8 cellular contexts compared by ENCODE assay signal in the genomic region with DNA sequence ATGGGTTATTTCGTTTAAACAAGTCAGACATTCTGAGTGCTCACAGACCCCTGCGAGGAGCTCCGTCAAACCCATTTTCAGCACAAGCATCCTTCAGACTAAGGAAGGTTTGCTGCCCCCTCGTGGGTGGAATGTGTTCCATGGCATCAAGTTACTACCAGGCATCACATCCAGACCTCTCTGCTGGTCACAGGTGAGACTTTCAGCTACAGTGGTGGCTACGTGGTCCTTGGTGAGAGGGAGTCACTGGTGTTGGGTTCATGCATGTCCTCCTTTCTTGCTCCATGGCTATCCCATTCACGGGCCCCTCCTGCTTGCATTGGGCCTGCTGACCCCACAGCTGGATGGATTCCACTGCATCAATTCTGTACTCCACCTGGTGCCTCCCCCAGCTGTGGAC. TPM values are rescaled to one million over a fixed set of nuclear protein-coding genes. Genes with fewer than 3 reads are reported as not detected.
DNase-seq lines count a peak whose midpoint lies in the region; ATAC-seq, FAIRE-seq and TF ChIP-seq lines count a peak whose summit lies in the region.

No MANE protein-coding gene starts in this region.

- DNase-seq in A549 (ENCODE audit: low read depth in 1 of 2, low spot score in 1 of 2): peak; percentile 54 to 79
- DNase-seq in GM13977 (ENCODE audit: low spot score): peak; percentile 70
- DNase-seq in NCI-H526 (lab: John Stamatoyannopoulos, UW): peak; percentile 60 to 94
- DNase-seq in activated CD8-positive, alpha-beta T cell treated with anti-CD3 and anti-CD28 coated beads for 36 hours: peak; percentile 91
- peak; percentile 88 for DNase-seq in endothelial cell (ENCODE audit: low spot score)
- peak; percentile 83 for DNase-seq in mucosa of gallbladder (ENCODE audit: low spot score)
- DNase-seq in stimulated activated CD8-positive, alpha-beta memory T cell treated with anti-CD3 and anti-CD28 coated beads, Interleukin-7, amount 100 ng/mL, for 1 hour (ENCODE audit: low read depth in 2 of 2): peak; percentile 18 to 53
- DNase-seq in GOT3 (lab: John Stamatoyannopoulos, UW): no peak

- no peak overlapping the region for H3K4me2 ChIP-seq in A549

- no peak overlapping the region for H3K4me3 ChIP-seq in A549

- intact Hi-C loops in activated CD8-positive, alpha-beta T cell treated with anti-CD3 and anti-CD28 coated beads for 36 hours (cut with micrococcal nuclease): no loop called here

- no peak overlapping the region for H3K27ac ChIP-seq in A549

- H3K27ac Mint-ChIP-seq in activated CD8-positive, alpha-beta T cell treated with anti-CD3 and anti-CD28 coated beads for 36 hours: no peak overlapping the region
- H3K27ac Mint-ChIP-seq in endothelial cell (ENCODE audit: unreplicated experiment): no peak overlapping the region

- CTCF ChIA-PET in A549 (lab: Yijun Ruan, JAX): interaction anchor here (0.6 to 4.4 kb wide), 40 partner anchors 9 to 473 kb away, joined by 3 to 28 read pairs (median 4); a partner anchor contains a TSS
- CTCF ChIA-PET in activated CD8-positive, alpha-beta T cell treated with anti-CD3 and anti-CD28 coated beads for 36 hours (lab: Charles Lee): interaction anchor here (0.6 to 1.8 kb wide), 37 partner anchors 9 to 473 kb away, joined by 3 to 12 read pairs (median 4); a partner anchor contains a TSS

- peak; percentile 31 to 52; a peak in 3 of 5 replicates for TF ChIP-seq RAD21 in A549 (conservative IDR thresholded peaks at IDR 0.05 in 1 of 2, IDR thresholded peaks at IDR 0.05 in 1 of 2)

- ATAC-seq in A549: peak; percentile 94 to 95
- ATAC-seq in activated CD8-positive, alpha-beta T cell treated with anti-CD3 and anti-CD28 coated beads for 36 hours: peak; percentile 76

- TF ChIP-seq POLR2A in A549 (IDR thresholded peaks at IDR 0.05; ENCODE audit: low read length): no peak

- no peaks in the 10 kb centered on the region for H3K9me3 Mint-ChIP-seq in activated CD8-positive, alpha-beta T cell treated with anti-CD3 and anti-CD28 coated beads for 36 hours
- no peaks in the 10 kb centered on the region for H3K9me3 Mint-ChIP-seq in endothelial cell (ENCODE audit: unreplicated experiment)

- peak; percentile 82 for FAIRE-seq in A549 (lab: Jason Lieb, UNC)

- no peak overlapping the region for H3K4me3 Mint-ChIP-seq in activated CD8-positive, alpha-beta T cell treated with anti-CD3 and anti-CD28 coated beads for 36 hours
- no peak overlapping the region for H3K4me3 Mint-ChIP-seq in endothelial cell (ENCODE audit: unreplicated experiment)

- H3K27me3 Mint-ChIP-seq in activated CD8-positive, alpha-beta T cell treated with anti-CD3 and anti-CD28 coated beads for 36 hours: peaks cover 11% of the 10 kb centered on the region
- H3K27me3 Mint-ChIP-seq in endothelial cell (ENCODE audit: unreplicated experiment): peaks cover 3% of the 10 kb centered on the region

- H3K4me1 Mint-ChIP-seq in activated CD8-positive, alpha-beta T cell treated with anti-CD3 and anti-CD28 coated beads for 36 hours (ENCODE audit: low read depth): no peaks in the 10 kb centered on the region
- H3K4me1 Mint-ChIP-seq in endothelial cell (ENCODE audit: unreplicated experiment): no peaks in the 10 kb centered on the region

- no peaks in the 10 kb centered on the region for H3K36me3 Mint-ChIP-seq in activated CD8-positive, alpha-beta T cell treated with anti-CD3 and anti-CD28 coated beads for 36 hours (ENCODE audit: low read depth)
- H3K36me3 Mint-ChIP-seq in endothelial cell (ENCODE audit: low read depth, unreplicated experiment): no peaks in the 10 kb centered on the region

- no peak for TF ChIP-seq EP300 in A549 (IDR thresholded peaks at IDR 0.05)

- H3K4me1 ChIP-seq in A549: no peaks in the 10 kb centered on the region

- 2% methylated on average over 6 of the region's 6 CpGs for WGBS in A549 (ENCODE audit: missing lambda C conversion rate)

- peaks cover 5% of the 10 kb centered on the region; the same call in 2 of the 3 replicates for H3K9me3 ChIP-seq in A549

- in situ Hi-C loops in GM13977 (cut with MboI; ENCODE audit: low pct_unique_long_range_greater_than_20kb, low sequenced_read_pairs, unreplicated experiment): no loop called here

- POLR2A ChIA-PET in A549 (lab: Yijun Ruan, JAX): interaction anchor here (0.6 kb wide), 1 partner anchor 88 kb away, joined by 4 read pairs; no protein-coding TSS in a partner anchor
- POLR2A ChIA-PET in activated CD8-positive, alpha-beta T cell treated with anti-CD3 and anti-CD28 coated beads for 36 hours (lab: Charles Lee): interaction anchor here (0.8 to 1.7 kb wide), 2 partner anchors 57 to 183 kb away, joined by 3 to 4 read pairs; a partner anchor contains a TSS

- TF ChIP-seq CTCF in A549 (IDR thresholded peaks at IDR 0.05) (peak; percentile 79), GM13977 (IDR thresholded peaks at IDR 0.05; ENCODE audit: extremely low read depth, insufficient read depth, missing control alignments) (peak; percentile 74), endothelial cell (IDR thresholded peaks at IDR 0.05; ENCODE audit: unreplicated experiment) (peak; percentile 91)
- peak; percentile 80 for TF ChIP-seq CTCF in activated CD8-positive, alpha-beta T cell treated with anti-CD3 and anti-CD28 coated beads for 36 hours (IDR thresholded peaks at IDR 0.05)

TF ChIP-seq in A549, 52 proteins besides CTCF, POLR2A, EP300 and RAD21:
- peak; percentile 31; the same call in 1 of the 3 replicates for TF ChIP-seq SMC3 (IDR thresholded peaks at IDR 0.05)
- TF ChIP-seq, protein P1, sequence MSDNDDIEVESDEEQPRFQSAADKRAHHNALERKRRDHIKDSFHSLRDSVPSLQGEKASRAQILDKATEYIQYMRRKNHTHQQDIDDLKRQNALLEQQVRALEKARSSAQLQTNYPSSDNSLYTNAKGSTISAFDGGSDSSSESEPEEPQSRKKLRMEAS (IDR thresholded peaks at IDR 0.05): no peak

RNA-seq across cellular contexts. Expression of a gene that starts 9.1 kb away (rescaled TPM):
- polyA plus RNA-seq in A549 (2011; rRNA removed) (not detected in 2 replicates), A549 (2017; fragmentation: RNase III; extraction: RNeasy Plus Mini Kit Qiagen cat#74134 plus additional on column Dnase treatment) (not detected in 3 replicates)
- not detected in 2 replicates for polyA plus RNA-seq in A549 (2012; cell fraction: cytosol; rRNA removed)
- polyA plus RNA-seq in A549 (2012; cell fraction: nucleus; rRNA removed): 0.02 and 0.06 TPM in 2 replicates
- not detected in 2 replicates for polyA minus RNA-seq in A549 (2011; rRNA and poly(A)+ RNA removed)
- not detected for total RNA-seq in activated CD8-positive, alpha-beta T cell treated with anti-CD3 and anti-CD28 coated beads for 36 hours
- total RNA-seq in endothelial cell (ENCODE audit: unreplicated experiment) (not detected), mucosa of gallbladder (6.5 TPM)

RNA-seq across cellular contexts. Expression of a gene that starts 14.8 kb away (rescaled TPM):
- polyA plus RNA-seq in A549 (2011; rRNA removed): not detected in 2 replicates
- not detected in 2 replicates for polyA plus RNA-seq in A549 (2012; cell fraction: cytosol; rRNA removed)
- not detected in 2 replicates for polyA plus RNA-seq in A549 (2012; cell fraction: nucleus; rRNA removed)
- polyA plus RNA-seq in A549 (2017; fragmentation: RNase III; extraction: RNeasy Plus Mini Kit Qiagen cat#74134 plus additional on column Dnase treatment): not detected in 3 replicates
- not detected in 2 replicates for polyA minus RNA-seq in A549 (2011; rRNA and poly(A)+ RNA removed)
- not detected for total RNA-seq in activated CD8-positive, alpha-beta T cell treated with anti-CD3 and anti-CD28 coated beads for 36 hours
- not detected for total RNA-seq in endothelial cell (ENCODE audit: unreplicated experiment)
- 3.3 TPM for total RNA-seq in mucosa of gallbladder

RNA-seq across cellular contexts. Expression of a gene that starts 23.5 kb away (rescaled TPM):
- polyA plus RNA-seq in A549 (2011; rRNA removed) (not detected in 2 replicates), A549 (2017; fragmentation: RNase III; extraction: RNeasy Plus Mini Kit Qiagen cat#74134 plus additional on column Dnase treatment) (not detected in 3 replicates)
- polyA plus RNA-seq in A549 (2012; cell fraction: cytosol; rRNA removed): not detected in 2 replicates
- not detected in 2 replicates for polyA plus RNA-seq in A549 (2012; cell fraction: nucleus; rRNA removed)
- not detected in 2 replicates for polyA minus RNA-seq in A549 (2011; rRNA and poly(A)+ RNA removed)
- total RNA-seq in activated CD8-positive, alpha-beta T cell treated with anti-CD3 and anti-CD28 coated beads for 36 hours: not detected
- total RNA-seq in endothelial cell (ENCODE audit: unreplicated experiment) (not detected), mucosa of gallbladder (0.95 TPM)

RNA-seq across cellular contexts. Expression of a gene that starts 43.3 kb away (rescaled TPM):
- polyA plus RNA-seq in A549 (2011; rRNA removed): not detected in 2 replicates
- polyA plus RNA-seq in A549 (2012; cell fraction: cytosol; rRNA removed): not detected in 2 replicates
- polyA plus RNA-seq in A549 (2012; cell fraction: nucleus; rRNA removed): not detected in 2 replicates
- not detected in 3 replicates for polyA plus RNA-seq in A549 (2017; fragmentation: RNase III; extraction: RNeasy Plus Mini Kit Qiagen cat#74134 plus additional on column Dnase treatment)
- polyA minus RNA-seq in A549 (2011; rRNA and poly(A)+ RNA removed): not detected in 2 replicates
- not detected for total RNA-seq in activated CD8-positive, alpha-beta T cell treated with anti-CD3 and anti-CD28 coated beads for 36 hours
- total RNA-seq in endothelial cell (ENCODE audit: unreplicated experiment): not detected
- 3.1 TPM for total RNA-seq in mucosa of gallbladder

RNA-seq across cellular contexts. Expression of a gene that starts 46.8 kb away (rescaled TPM):
- polyA plus RNA-seq in A549 (2011; rRNA removed) (not detected in 2 replicates), A549 (2017; fragmentation: RNase III; extraction: RNeasy Plus Mini Kit Qiagen cat#74134 plus additional on column Dnase treatment) (not detected in 3 replicates)
- polyA plus RNA-seq in A549 (2012; cell fraction: cytosol; rRNA removed): not detected in 2 replicates
- polyA plus RNA-seq in A549 (2012; cell fraction: nucleus; rRNA removed): not detected in 2 replicates
- not detected in 2 replicates for polyA minus RNA-seq in A549 (2011; rRNA and poly(A)+ RNA removed)
- not detected for total RNA-seq in activated CD8-positive, alpha-beta T cell treated with anti-CD3 and anti-CD28 coated beads for 36 hours
- total RNA-seq in endothelial cell (ENCODE audit: unreplicated experiment) (not detected), mucosa of gallbladder (1.1 TPM)
